ENCODE assay signal across 20 cellular contexts in the genomic region with DNA sequence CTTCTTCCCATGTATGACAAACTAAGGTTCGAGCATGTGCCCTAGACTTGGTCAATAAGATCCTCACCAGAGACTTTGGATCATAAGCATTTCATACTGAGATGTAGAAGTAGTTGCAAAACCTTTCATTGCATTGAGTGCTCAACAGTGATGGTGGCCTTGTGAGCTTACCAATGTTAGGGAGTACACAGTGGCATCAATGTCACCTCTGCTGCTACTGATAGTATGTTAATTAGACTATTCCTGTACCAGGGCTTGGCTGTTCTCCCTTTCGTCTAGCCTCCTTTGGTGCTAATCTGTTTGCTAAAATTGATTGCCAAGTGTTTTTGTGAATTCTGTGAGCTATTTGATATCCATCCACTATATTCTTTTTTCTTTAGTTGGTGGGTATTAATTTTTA.
DNase-seq lines count a peak whose midpoint lies in the region; ATAC-seq and FAIRE-seq lines count a peak whose summit lies in the region.
"Had no signal": no experiment of that assay in that cellular context is flagged by ENCODE, and none has a peak within 500 bp of the region (broad histone marks: within the 10 kb centered on the region; RNA-seq: fewer than 3 reads in every experiment).

No MANE protein-coding gene starts in this region.

- in situ Hi-C loops in G401 (cut with HindIII; ENCODE audit: low sequenced_read_pairs) = no loop called here

- DNase-seq in Right ventricle myocardium inferior (ENCODE audit: missing footprints) (no peak), cardiac septum (ENCODE audit: low spot score) (no peak), NCI-H69 (lab: John Stamatoyannopoulos, UW) (peak; percentile 97), left cardiac atrium (no peak), urothelium cell line (ENCODE audit: low spot score) (no peak), G401 (ENCODE audit: low spot score) (no peak)
- DNase-seq in activated naive CD4-positive, alpha-beta T cell (lab: John Stamatoyannopoulos, UW) = no peak
- DNase-seq: BE2C; CD8-positive, alpha-beta memory T cell; DMS 273 treated with DMSO at 0.1 percent for 48 hours; DMS79; EL; GF-D8; HCEC 1CT; MM.1S; NCI-H2029; NCI-H2227 treated with DMSO at 0.1 percent for 48 hours; T-cell had no signal

- ATAC-seq in Right ventricle myocardium inferior (peak; percentile 86), left cardiac atrium (peak; percentile 63 to 73)
- ATAC-seq: T-cell had no signal

- FAIRE-seq in urothelium cell line (lab: Jason Lieb, UNC) = peak; percentile 50
- FAIRE-seq: GM12892, H1 had no signal

- intact Hi-C loops in Right ventricle myocardium inferior (cut with DNase I) = loop anchor here (10.0 kb wide), 1 partner anchor 239 kb away; no protein-coding TSS in a partner anchor
- intact Hi-C loops in cardiac septum (cut with DNase I) = no loop called here
- intact Hi-C loops in left cardiac atrium (cut with DNase I) = no loop called here
